In the genomic region with DNA sequence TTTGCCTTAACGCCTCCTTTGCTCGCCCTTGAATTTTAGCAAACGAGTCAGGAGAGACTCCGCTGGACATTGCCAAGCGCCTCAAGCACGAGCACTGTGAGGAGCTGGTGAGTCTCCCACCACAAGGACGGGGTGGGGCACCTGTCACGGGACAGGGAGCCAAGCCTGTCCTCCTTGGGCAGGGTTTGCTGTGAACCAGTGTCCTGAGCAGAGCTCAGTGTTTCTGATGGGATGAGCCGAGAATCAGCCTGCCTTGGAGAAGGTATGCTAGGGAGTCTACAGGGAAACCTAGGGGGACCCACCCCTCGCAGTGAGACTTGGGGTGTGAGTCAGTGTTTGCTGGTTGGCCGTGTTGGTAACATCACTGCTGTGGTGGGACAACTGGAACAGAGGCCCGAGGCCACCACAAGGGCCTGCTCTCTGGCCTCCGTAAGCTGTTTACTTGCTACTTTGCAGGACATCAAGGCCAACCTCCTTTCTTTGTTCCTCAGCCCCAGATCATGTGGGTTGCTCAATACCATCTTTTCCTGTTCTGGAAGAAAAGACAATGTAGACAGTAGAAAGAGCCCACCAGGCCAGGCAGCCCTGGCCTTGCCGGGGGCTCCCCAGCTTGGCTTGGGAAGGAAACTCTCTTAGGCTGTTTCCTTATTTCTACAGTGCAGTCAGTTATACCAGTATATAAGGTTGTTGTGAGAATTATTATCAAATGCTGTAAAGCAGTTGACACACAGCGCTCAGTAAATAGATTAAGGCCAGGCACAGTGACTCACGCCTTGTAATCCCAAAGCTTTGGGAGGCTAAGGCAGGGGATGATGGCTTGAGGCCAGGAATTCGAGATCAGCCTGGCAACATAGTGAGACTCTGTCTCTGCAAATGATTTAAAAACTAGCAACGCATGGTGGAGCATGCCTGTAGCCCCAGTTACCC, we compare ENCODE assay signal across 9 cellular contexts. TPM values are rescaled to one million over a fixed set of nuclear protein-coding genes. Genes with fewer than 3 reads are reported as not detected.
DNase-seq lines count a peak whose midpoint lies in the region; ATAC-seq and TF ChIP-seq lines count a peak whose summit lies in the region.
"Had no signal": no experiment of that assay in that cellular context is flagged by ENCODE, and none has a peak within 500 bp of the region (broad histone marks: within the 10 kb centered on the region; RNA-seq: fewer than 3 reads in every experiment).

No MANE protein-coding gene starts in this region.

- BruUV-seq in MCF 10A (replicated peaks; lab: Mats Ljungman, UMichigan): no TSS peak

- H3K36me3 Mint-ChIP-seq in MCF 10A (ENCODE audit: insufficient read depth, unreplicated experiment): peaks cover 73% of the 10 kb centered on the region
- H3K36me3 Mint-ChIP-seq: activated naive CD8-positive, alpha-beta T cell had no signal

- ATAC-seq in GM21737 (IDR thresholded peaks at IDR 0.05; ENCODE audit: unreplicated experiment) (no peak), HG02981 (IDR thresholded peaks at IDR 0.05; ENCODE audit: unreplicated experiment) (no peak)

- TF ChIP-seq CTCF in MCF 10A (IDR thresholded peaks at IDR 0.05; ENCODE audit: unreplicated experiment) (no peak), tibial artery (IDR thresholded peaks at IDR 0.05) (no peak)

- H3K27me3 ChIP-seq in tibial artery: no peaks in the 10 kb centered on the region

- H3K4me3 Mint-ChIP-seq in MCF 10A (ENCODE audit: unreplicated experiment): peak overlapping the region; percentile 11
- H3K4me3 Mint-ChIP-seq: activated naive CD8-positive, alpha-beta T cell had no signal

- H3K4me1 Mint-ChIP-seq in MCF 10A (ENCODE audit: insufficient read depth, unreplicated experiment): peaks cover 16% of the 10 kb centered on the region

- intact Hi-C loops in MCF 10A (cut with micrococcal nuclease) (no loop called here), tibial artery (cut with DNase I; ENCODE audit: low total_unique reads) (no loop called here)

- POLR2A ChIA-PET in MCF 10A (lab: Yijun Ruan, JAX): interaction anchor here (0.5 to 2.0 kb wide), 10 partner anchors 10 to 1239 kb away, joined by 3 to 12 read pairs (median 3); a partner anchor contains a TSS

- no peak overlapping the region for H3K4me3 ChIP-seq in tibial artery

- H3K4me1 ChIP-seq in tibial artery: peaks cover 0 to 38% (median 4%) of the 10 kb centered on the region in 4 donors

- CTCF ChIA-PET in MCF 10A (lab: Yijun Ruan, JAX): interaction anchor here (0.6 to 2.1 kb wide), 9 partner anchors 9 to 550 kb away, joined by 3 to 7 read pairs (median 3); no protein-coding TSS in a partner anchor

- no peaks in the 10 kb centered on the region for H3K27me3 Mint-ChIP-seq in MCF 10A (ENCODE audit: insufficient read depth, unreplicated experiment)
- H3K27me3 Mint-ChIP-seq: activated naive CD8-positive, alpha-beta T cell had no signal

- no peaks in the 10 kb centered on the region for H3K9me3 Mint-ChIP-seq in MCF 10A (ENCODE audit: unreplicated experiment)

- DNase-seq in HT1080 (ENCODE audit: low read depth): peak; percentile 93
- peak; percentile 94 for DNase-seq in MCF 10A (ENCODE audit: unreplicated experiment)
- DNase-seq in kidney tubule cell (ENCODE audit: low spot score): peak; percentile 95
- DNase-seq in tibial artery: peak; percentile 72 to 74
- no peak for DNase-seq in SIG-M5 (lab: John Stamatoyannopoulos, UW)
- no peak for DNase-seq in GM19238 (ENCODE audit: insufficient read length, low spot score)

- H3K9me3 ChIP-seq in tibial artery: no peaks in the 10 kb centered on the region

- H3K27ac ChIP-seq in tibial artery: peak overlapping the region; percentile 40 to 47

- peaks cover 8 to 79% (median 49%) of the 10 kb centered on the region in 3 donors for H3K36me3 ChIP-seq in tibial artery

- H3K27ac Mint-ChIP-seq in MCF 10A (ENCODE audit: low read depth, unreplicated experiment): peak overlapping the region; percentile 84
- H3K27ac Mint-ChIP-seq: activated naive CD8-positive, alpha-beta T cell had no signal

RNA-seq across cellular contexts. Expression of a gene that starts 42.4 kb away (rescaled TPM):
- 94.0 and 123 TPM in 2 replicates for total RNA-seq in HT1080 (2014; rRNA removed; shearing (Covaris generic))
- polyA plus RNA-seq in HT1080 (2015; cell fraction: cytosol; rRNA removed): 68.4 and 85.6 TPM in 2 replicates
- 51.1 and 52.9 TPM in 2 replicates for polyA plus RNA-seq in HT1080 (2015; cell fraction: nucleus; rRNA removed)
- 124 and 125 TPM in 2 replicates for total RNA-seq in MCF 10A (2022)

RNA-seq across cellular contexts. Expression of a gene that starts 42.5 kb away (rescaled TPM):
- total RNA-seq in HT1080 (2014; rRNA removed; shearing (Covaris generic)): 81.5 and 108 TPM in 2 replicates
- 58.6 and 69.7 TPM in 2 replicates for polyA plus RNA-seq in HT1080 (2015; cell fraction: cytosol; rRNA removed)
- polyA plus RNA-seq in HT1080 (2015; cell fraction: nucleus; rRNA removed): 140 and 156 TPM in 2 replicates
- 51.0 and 51.6 TPM in 2 replicates for total RNA-seq in MCF 10A (2022)

Comparison
In these comparisons a context has a peak if more than half of its experiments do, and no peak if none do; other contexts are left out.
1. DNase-seq: peak in HT1080 (single experiment), MCF 10A (single experiment), kidney tubule cell (single experiment) and tibial artery (2 of 2); none in SIG-M5 (single experiment) and GM19238 (single experiment).